9 cellular contexts compared by ENCODE assay signal in the genomic region with DNA sequence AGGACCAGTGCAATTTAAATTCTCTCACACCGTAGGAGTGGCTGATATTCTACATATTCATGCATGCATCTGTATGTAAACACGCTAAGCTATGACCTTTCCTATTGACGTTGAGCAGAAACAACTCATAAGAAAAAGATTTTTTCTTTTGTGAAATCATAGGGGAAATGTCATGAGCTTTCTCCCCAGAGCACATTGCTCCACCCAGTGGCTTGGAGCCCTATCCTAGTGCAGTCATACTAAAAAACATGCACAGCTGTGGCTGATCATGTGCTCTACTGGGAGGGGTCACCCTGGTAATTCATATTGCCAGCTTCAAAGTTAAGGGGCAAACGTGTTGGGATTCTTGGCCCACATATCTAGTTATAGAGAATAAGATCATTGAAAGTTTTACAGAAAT. TPM values are rescaled to one million over a fixed set of nuclear protein-coding genes. Genes with fewer than 3 reads are reported as not detected.
A peak's percentile ranks its signal among the peaks of the same experiment; 100 is the strongest.
DNase-seq lines count a peak whose midpoint lies in the region; ATAC-seq and TF ChIP-seq lines count a peak whose summit lies in the region.
"Had no signal": no experiment of that assay in that cellular context is flagged by ENCODE, and none has a peak within 500 bp of the region (broad histone marks: within the 10 kb centered on the region; RNA-seq: fewer than 3 reads in every experiment).

No MANE protein-coding gene starts in this region.

- no peaks in the 10 kb centered on the region for H3K9me3 ChIP-seq in Panc1 (ENCODE audit: control insufficient read depth, insufficient read depth, low read depth, low read length)
- no peaks in the 10 kb centered on the region for H3K9me3 ChIP-seq in gastrocnemius medialis
- no peaks in the 10 kb centered on the region for H3K9me3 ChIP-seq in endodermal cell (ENCODE audit: control insufficient read depth, low read length)
- H3K9me3 ChIP-seq: mucosa of descending colon had no signal

- peaks cover 17% of the 10 kb centered on the region for H3K4me1 ChIP-seq in Panc1 (ENCODE audit: control insufficient read depth, insufficient read depth, low read length)
- peaks cover 26 to 37% of the 10 kb centered on the region in 2 donors for H3K4me1 ChIP-seq in gastrocnemius medialis
- no peaks in the 10 kb centered on the region for H3K4me1 ChIP-seq in endodermal cell (ENCODE audit: control insufficient read depth, insufficient read depth, low read length)

- in situ Hi-C loops in Panc1 (cut with HindIII; ENCODE audit: low pct_unique_long_range_greater_than_20kb, low sequenced_read_pairs) (no loop called here), gastrocnemius medialis (cut with MboI; ENCODE audit: low sequenced_read_pairs in 4 of 4) (loop anchor here in 3 of 4 donors (10.0 to 25.0 kb wide), 3 partner anchors 113 to 273 kb away; no protein-coding TSS in a partner anchor)

- no peaks in the 10 kb centered on the region for H3K27me3 ChIP-seq in Panc1 (ENCODE audit: control insufficient read depth, insufficient read depth, low read length)
- no peaks in the 10 kb centered on the region for H3K27me3 ChIP-seq in gastrocnemius medialis
- no peaks in the 10 kb centered on the region for H3K27me3 ChIP-seq in endodermal cell (ENCODE audit: control insufficient read depth, insufficient read depth, low read length, poor library complexity, severe bottlenecking)

- H3K27ac Mint-ChIP-seq in endodermal cell, result no peak overlapping the region

- no peaks in the 10 kb centered on the region for H3K27me3 Mint-ChIP-seq in endodermal cell (ENCODE audit: insufficient read depth)

- no peak overlapping the region for H3K9ac ChIP-seq in endodermal cell (ENCODE audit: extremely low read depth, low read length, poor library complexity, severe bottlenecking)

- H3K27ac ChIP-seq in Panc1 (ENCODE audit: low read length) (no peak overlapping the region), gastrocnemius medialis (peak overlapping the region; percentile 87 to 91 (median 88)), endodermal cell (ENCODE audit: low read depth, low read length) (no peak overlapping the region)

- intact Hi-C loops in Panc1 (cut with micrococcal nuclease; ENCODE audit: unreplicated experiment) (loop anchor here (10.0 kb wide), 1 partner anchor 113 kb away; no protein-coding TSS in a partner anchor), gastrocnemius medialis (cut with DNase I; ENCODE audit: low total_unique reads) (no loop called here)

- no peak overlapping the region for H3K4me3 Mint-ChIP-seq in endodermal cell

- H3K9me3 Mint-ChIP-seq in endodermal cell, result no peaks in the 10 kb centered on the region

- TF ChIP-seq CTCF in GM12865 (IDR thresholded peaks at IDR 0.05; ENCODE audit: insufficient read depth, low read depth, low read length, missing control alignments), result no peak
- TF ChIP-seq CTCF in Panc1 (IDR thresholded peaks at IDR 0.05), result peak; percentile 25; the same call in 1 of the 2 replicates
- TF ChIP-seq CTCF in gastrocnemius medialis (IDR thresholded peaks at IDR 0.05 in 4 of 5, conservative IDR thresholded peaks at IDR 0.05 in 1 of 5), result no peak
- TF ChIP-seq CTCF in endodermal cell (conservative IDR thresholded peaks at IDR 0.05), result no peak

- ATAC-seq in Panc1, result no peak
- ATAC-seq in gastrocnemius medialis, result peak; percentile 43 to 51
- no peak for ATAC-seq in HG02852 (IDR thresholded peaks at IDR 0.05; ENCODE audit: unreplicated experiment)
- no peak for ATAC-seq in HG03432 (IDR thresholded peaks at IDR 0.05; ENCODE audit: unreplicated experiment)
- ATAC-seq: mucosa of descending colon had no signal

- DNase-seq in GM12865 (ENCODE audit: low read depth) (peak; percentile 24), Panc1 (ENCODE audit: low read depth, low spot score) (no peak), fibroblast of peridontal ligament (ENCODE audit: extremely low read depth) (peak; percentile 94), gastrocnemius medialis (peak; percentile 50 to 73), endodermal cell (no peak), dermis blood vessel endothelial cell (no peak)

- CTCF ChIA-PET in Panc1 (lab: Charles Lee), result no interaction called here

- BruUV-seq in Panc1 (replicated peaks; lab: Mats Ljungman, UMichigan), result no TSS peak

- WGBS in endodermal cell (ENCODE audit: insufficient coverage in 1 of 2, insufficient read length in 1 of 2), 2 experiments, result 86 to 100% methylated on average over 4 of the region's 4 CpGs

- POLR2A ChIA-PET in Panc1 (lab: Charles Lee), result no interaction called here

- H3K36me3 ChIP-seq in Panc1 (ENCODE audit: control insufficient read depth, insufficient read depth, low read length) (peaks cover 4% of the 10 kb centered on the region; the same call in 1 of the 2 replicates), gastrocnemius medialis (no peaks in the 10 kb centered on the region), endodermal cell (ENCODE audit: control insufficient read depth, insufficient read depth, low read length) (no peaks in the 10 kb centered on the region)

- H3K4me3 ChIP-seq in GM12865 (ENCODE audit: low read depth, low read length) (no peak overlapping the region), Panc1 (ENCODE audit: low read depth in 2 of 2, low read length in 2 of 2) (no peak overlapping the region), gastrocnemius medialis (no peak overlapping the region), endodermal cell (ENCODE audit: low read length) (no peak overlapping the region)
- H3K4me3 ChIP-seq: mucosa of descending colon had no signal

- peaks cover 23% of the 10 kb centered on the region for H3K4me1 Mint-ChIP-seq in endodermal cell

- TF ChIP-seq POLR2A in gastrocnemius medialis (IDR thresholded peaks at IDR 0.05), result no peak

- H3K36me3 Mint-ChIP-seq in endodermal cell (ENCODE audit: low read depth), result no peaks in the 10 kb centered on the region

RNA-seq across cellular contexts. Expression of gene MESD, which starts 1.8 kb away (rescaled TPM):
- 28.2 TPM for total RNA-seq in Panc1 (2021; ENCODE audit: unreplicated experiment)
- 30.7 TPM for polyA plus RNA-seq in Panc1 (2012; ENCODE audit: insufficient read length)
- total RNA-seq in gastrocnemius medialis, result 1 to 10 TPM; 5.5 to 7.9 (median 6.6) TPM
- total RNA-seq in endodermal cell, result 10 to 100 TPM; 31.7 to 35.8 TPM
- 31.8 TPM for polyA plus RNA-seq in endodermal cell (2013, experiment 1 of 2)
- 31.8 TPM for polyA plus RNA-seq in endodermal cell (2013, experiment 2 of 2)
- 17.0 and 24.3 TPM in 2 replicates for total RNA-seq in dermis blood vessel endothelial cell

RNA-seq across cellular contexts. Expression of gene TLNRD1, which starts 9.3 kb away (rescaled TPM):
- total RNA-seq in Panc1 (2021; ENCODE audit: unreplicated experiment), result 24.7 TPM
- 15.0 TPM for polyA plus RNA-seq in Panc1 (2012; ENCODE audit: insufficient read length)
- 1 to 10 TPM; 1.9 to 8.1 (median 3.3) TPM for total RNA-seq in gastrocnemius medialis
- 10 to 100 TPM; 25.1 to 28.2 TPM for total RNA-seq in endodermal cell
- polyA plus RNA-seq in endodermal cell (2013, experiment 1 of 2), result 14.4 TPM
- polyA plus RNA-seq in endodermal cell (2013, experiment 2 of 2), result 14.3 TPM
- total RNA-seq in dermis blood vessel endothelial cell, result 20.8 and 25.4 TPM in 2 replicates

Comparison
In these comparisons a context has a peak if more than half of its experiments do, and no peak if none do; other contexts are left out.
1. DNase-seq: peak in GM12865 (single experiment), fibroblast of peridontal ligament (single experiment) and gastrocnemius medialis (2 of 2); none in Panc1 (single experiment), endodermal cell (single experiment) and dermis blood vessel endothelial cell (single experiment).
2. ATAC-seq: peak in gastrocnemius medialis (2 of 2); none in Panc1 (single experiment), HG02852 (single experiment) and HG03432 (single experiment).
3. H3K27ac ChIP-seq: peak in gastrocnemius medialis (4 of 4); none in Panc1 (single experiment) and endodermal cell (single experiment).